In the genomic region with DNA sequence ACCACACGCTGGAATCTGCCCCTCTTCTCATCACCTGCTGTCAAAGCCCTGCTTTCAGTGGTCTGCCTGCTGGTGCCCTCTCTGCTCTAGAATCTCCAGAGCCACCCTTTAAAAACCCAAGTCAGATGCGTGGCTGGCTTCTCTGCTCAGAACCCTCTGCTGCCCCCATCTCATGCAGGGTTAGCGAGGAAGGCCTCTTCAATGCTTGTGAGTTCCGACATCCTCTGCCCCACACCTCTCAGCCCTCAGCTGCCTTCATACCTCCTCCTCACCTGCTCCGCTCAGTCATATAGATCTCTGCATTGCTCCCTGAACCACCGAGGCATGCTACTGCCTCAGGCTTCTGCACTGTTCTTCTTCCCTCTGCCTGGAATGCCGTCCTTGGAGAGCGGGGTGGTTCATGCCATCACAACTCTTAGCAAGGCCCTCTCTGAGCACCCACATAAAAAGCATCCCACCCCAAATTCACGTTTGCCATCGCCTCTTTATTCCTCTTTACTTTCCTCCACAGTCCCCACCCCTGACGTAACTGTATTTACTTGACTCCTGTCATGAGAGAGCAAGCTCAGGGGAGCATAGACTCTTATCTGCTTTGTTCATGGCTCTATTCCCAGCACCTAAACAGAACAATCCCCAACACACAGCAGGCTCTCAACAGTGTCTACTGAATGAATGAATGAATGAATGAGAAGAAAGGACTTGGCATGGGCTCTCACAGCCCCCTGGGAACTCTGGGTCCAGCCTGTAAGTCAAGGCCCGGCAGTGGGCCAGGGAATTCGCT, we compare ENCODE assay signal across 14 cellular contexts. TPM values are rescaled to one million over a fixed set of nuclear protein-coding genes. Genes with fewer than 3 reads are reported as not detected.
A peak's percentile ranks its signal among the peaks of the same experiment; 100 is the strongest.
DNase-seq lines count a peak whose midpoint lies in the region; ATAC-seq lines count a peak whose summit lies in the region.
"Had no signal": no experiment of that assay in that cellular context is flagged by ENCODE, and none has a peak within 500 bp of the region (broad histone marks: within the 10 kb centered on the region; RNA-seq: fewer than 3 reads in every experiment).

No MANE protein-coding gene starts in this region.

- no peaks in the 10 kb centered on the region for H3K79me1 ChIP-seq in neuronal stem cell (ENCODE audit: low read depth, low read length)

- no peak overlapping the region for H3K4me3 ChIP-seq in neuronal stem cell (ENCODE audit: low read length in 2 of 2)

- no peaks in the 10 kb centered on the region for H3K36me3 ChIP-seq in neuronal stem cell (replicated peaks in 1 of 2; ENCODE audit: control insufficient read depth in 2 of 2, insufficient read depth in 2 of 2, low read length in 2 of 2)

- peak overlapping the region; percentile 15 for H3K23ac ChIP-seq in neuronal stem cell (ENCODE audit: low read depth, low read length, poor library complexity)

- H4K8ac ChIP-seq in neuronal stem cell (ENCODE audit: low read depth, low read length): no peak overlapping the region

- H4K91ac ChIP-seq in neuronal stem cell (ENCODE audit: low read depth, low read length, poor library complexity): no peak overlapping the region

- no peak overlapping the region for H2BK12ac ChIP-seq in neuronal stem cell (ENCODE audit: low read length)

- no peak overlapping the region for H2BK5ac ChIP-seq in neuronal stem cell (ENCODE audit: low read length)

- H3K4ac ChIP-seq in neuronal stem cell (ENCODE audit: low read length): no peak overlapping the region

- H3K4me2 ChIP-seq in neuronal stem cell (ENCODE audit: insufficient read depth, low read length, poor library complexity, severe bottlenecking): no peak overlapping the region

- H2BK15ac ChIP-seq in neuronal stem cell (ENCODE audit: low read length): no peak overlapping the region

- WGBS in neuronal stem cell (ENCODE audit: extremely low coverage in 2 of 2, insufficient read length in 2 of 2, insufficient replicate concordance in 1 of 2), 2 donors: no CpG with 5 or more reads among the region's 13 CpGs

- no peaks in the 10 kb centered on the region for H3K36me3 Mint-ChIP-seq in activated naive CD4-positive, alpha-beta T cell treated with anti-CD3 and anti-CD28 coated beads, Interleukin-2, amount 50 U/mL, for 72 hours
- H3K36me3 Mint-ChIP-seq in activated naive CD4-positive, alpha-beta T cell treated with anti-CD3 and anti-CD28 coated beads, Interleukin-2, amount 10 ng/mL, durations not matched to agents 7 days and 5 days: no peaks in the 10 kb centered on the region
- H3K36me3 Mint-ChIP-seq: naive thymus-derived CD8-positive, alpha-beta T cell had no signal

- H3K27ac Mint-ChIP-seq in activated naive CD4-positive, alpha-beta T cell treated with anti-CD3 and anti-CD28 coated beads, Interleukin-2, amount 50 U/mL, for 72 hours: peak overlapping the region; percentile 4 to 26
- no peak overlapping the region for H3K27ac Mint-ChIP-seq in activated naive CD4-positive, alpha-beta T cell treated with anti-CD3 and anti-CD28 coated beads, Interleukin-2, amount 10 ng/mL, durations not matched to agents 7 days and 5 days
- H3K27ac Mint-ChIP-seq: dendritic cell treated with granulocyte-macrophage colony-stimulating factor and Interleukin-4, amounts not matched to agents 40 ng/mL and 50 ng/mL, for 4 days had no signal

- ATAC-seq in activated naive CD4-positive, alpha-beta T cell treated with anti-CD3 and anti-CD28 coated beads, Interleukin-2, amount 50 U/mL, for 72 hours: no peak
- ATAC-seq in HG03095 (IDR thresholded peaks at IDR 0.05; ENCODE audit: unreplicated experiment) (no peak), HG02970 (IDR thresholded peaks at IDR 0.05; ENCODE audit: low FRiP score, unreplicated experiment) (no peak)
- ATAC-seq: HCT116; naive thymus-derived CD8-positive, alpha-beta T cell had no signal

- intact Hi-C loops in cardiac septum (cut with DNase I): no loop called here

- H3K9me3 ChIP-seq in neuronal stem cell (replicated peaks in 1 of 2; ENCODE audit: control insufficient read depth in 2 of 2, insufficient read depth in 1 of 2, low read depth in 1 of 2, low read length in 2 of 2): no peaks in the 10 kb centered on the region

- H3K27me3 Mint-ChIP-seq in activated naive CD4-positive, alpha-beta T cell treated with anti-CD3 and anti-CD28 coated beads, Interleukin-2, amount 10 ng/mL, durations not matched to agents 7 days and 5 days: peaks cover 13% of the 10 kb centered on the region
- H3K27me3 Mint-ChIP-seq: dendritic cell treated with granulocyte-macrophage colony-stimulating factor and Interleukin-4, amounts not matched to agents 40 ng/mL and 50 ng/mL, for 4 days had no signal

- no peak overlapping the region for H3K14ac ChIP-seq in neuronal stem cell (ENCODE audit: low read length)

- CTCF ChIA-PET in activated naive CD4-positive, alpha-beta T cell treated with anti-CD3 and anti-CD28 coated beads, Interleukin-2, amount 10 ng/mL, durations not matched to agents 7 days and 5 days (lab: Charles Lee): no interaction called here

- no peaks in the 10 kb centered on the region for H3K9me3 Mint-ChIP-seq in activated naive CD4-positive, alpha-beta T cell treated with anti-CD3 and anti-CD28 coated beads, Interleukin-2, amount 50 U/mL, for 72 hours
- no peaks in the 10 kb centered on the region for H3K9me3 Mint-ChIP-seq in activated naive CD4-positive, alpha-beta T cell treated with anti-CD3 and anti-CD28 coated beads, Interleukin-2, amount 10 ng/mL, durations not matched to agents 7 days and 5 days
- H3K9me3 Mint-ChIP-seq: dendritic cell treated with granulocyte-macrophage colony-stimulating factor and Interleukin-4, amounts not matched to agents 40 ng/mL and 50 ng/mL, for 4 days had no signal

- no peak overlapping the region for H3K9ac ChIP-seq in neuronal stem cell (ENCODE audit: low read depth, low read length, poor library complexity)

- no peak overlapping the region for H3K27ac ChIP-seq in neuronal stem cell (replicated peaks; ENCODE audit: low read length)

- H3K4me3 Mint-ChIP-seq in activated naive CD4-positive, alpha-beta T cell treated with anti-CD3 and anti-CD28 coated beads, Interleukin-2, amount 10 ng/mL, durations not matched to agents 7 days and 5 days: no peak overlapping the region
- H3K4me3 Mint-ChIP-seq: dendritic cell treated with granulocyte-macrophage colony-stimulating factor and Interleukin-4, amounts not matched to agents 40 ng/mL and 50 ng/mL, for 4 days; naive thymus-derived CD8-positive, alpha-beta T cell had no signal

- H3K27me3 ChIP-seq in neuronal stem cell (ENCODE audit: control insufficient read depth in 3 of 3, insufficient read depth in 3 of 3, low read depth in 1 of 3, low read length in 3 of 3): no peaks in the 10 kb centered on the region

- H2AK5ac ChIP-seq in neuronal stem cell (ENCODE audit: low read depth, low read length): no peak overlapping the region

- H3K4me1 Mint-ChIP-seq in activated naive CD4-positive, alpha-beta T cell treated with anti-CD3 and anti-CD28 coated beads, Interleukin-2, amount 10 ng/mL, durations not matched to agents 7 days and 5 days: no peaks in the 10 kb centered on the region

- H2BK120ac ChIP-seq in neuronal stem cell (ENCODE audit: low read depth, low read length): no peak overlapping the region

- no peak overlapping the region for H2AFZ ChIP-seq in neuronal stem cell (ENCODE audit: low read length)

- no peak overlapping the region for H3K18ac ChIP-seq in neuronal stem cell (ENCODE audit: low read length)

- DNase-seq in activated naive CD4-positive, alpha-beta T cell treated with anti-CD3 and anti-CD28 coated beads, Interleukin-2, amount 50 U/mL, for 72 hours (ENCODE audit: low spot score in 2 of 2): no peak
- no peak for DNase-seq in activated naive CD4-positive, alpha-beta T cell treated with anti-CD3 and anti-CD28 coated beads, Interleukin-2, amount 10 ng/mL, durations not matched to agents 7 days and 5 days
- DNase-seq in cardiac septum (ENCODE audit: low spot score) (peak; percentile 54), neuronal stem cell (ENCODE audit: low spot score) (no peak), NCI-H1417 (lab: John Stamatoyannopoulos, UW) (no peak), epidermal melanocyte (ENCODE audit: insufficient read length, low spot score) (no peak)
- DNase-seq: activated T-cell treated with anti-CD3 and anti-CD28 coated beads, Interleukin-2, amount 50 U/mL, for 1 hour; naive thymus-derived CD8-positive, alpha-beta T cell; NCI-H226; OCI-M1 had no signal

- peaks cover 4 to 7% of the 10 kb centered on the region in 2 donors for H3K4me1 ChIP-seq in neuronal stem cell (ENCODE audit: control insufficient read depth in 2 of 2, insufficient read depth in 1 of 2, low read depth in 1 of 2, low read length in 2 of 2)

RNA-seq across cellular contexts. Expression of gene SHB, which starts 10.4 kb away (rescaled TPM):
- total RNA-seq in activated naive CD4-positive, alpha-beta T cell treated with anti-CD3 and anti-CD28 coated beads, Interleukin-2, amount 50 U/mL, for 72 hours: 1 to 10 TPM in 1 of 2 donors, under 1 TPM in 1; 0.34 to 1.7 TPM
- 39.0 TPM for total RNA-seq in cardiac septum
- polyA plus RNA-seq in neuronal stem cell (2013, experiment 1 of 2): 2.1 TPM
- polyA plus RNA-seq in neuronal stem cell (2013, experiment 2 of 2): 1.9 TPM

Comparison
In these comparisons a context has a peak if more than half of its experiments do, and no peak if none do; other contexts are left out.
1. RNA of gene SHB, which starts 10.4 kb away (total RNA-seq): 39.0 TPM in cardiac septum (single experiment); 0.34 to 1.7 TPM in activated naive CD4-positive, alpha-beta T cell treated with anti-CD3 and anti-CD28 coated beads, Interleukin-2, amount 50 U/mL, for 72 hours; every median in the first group is over 10 times any median in the second.